1 cellular context compared by ENCODE assay signal in genomic region chr3:127587876-127588275, GRCh38.
TF ChIP-seq lines count a peak whose summit lies in the region.

No MANE protein-coding gene starts in this region.

TF ChIP-seq in GM12878, 131 proteins besides CTCF, POLR2A, EP300 and RAD21:
- TF ChIP-seq TCF12 (IDR thresholded peaks at IDR 0.05; ENCODE audit: low read depth, low read length): no peak
- no peak for TF ChIP-seq MYB (IDR thresholded peaks at IDR 0.05; ENCODE audit: borderline replicate concordance, low read depth, low read length)
- TF ChIP-seq MYC (IDR thresholded peaks at IDR 0.05; ENCODE audit: insufficient read depth, insufficient read length, insufficient replicate concordance, low read length, severe bottlenecking): no peak
- TF ChIP-seq SUZ12 (IDR thresholded peaks at IDR 0.05; ENCODE audit: unreplicated experiment): no peak
- no peak for TF ChIP-seq ZNF207 (IDR thresholded peaks at IDR 0.05; ENCODE audit: borderline replicate concordance)
- TF ChIP-seq ATF3 (IDR thresholded peaks at IDR 0.05; ENCODE audit: borderline replicate concordance, extremely low read depth, low read depth, low read length): no peak
- TF ChIP-seq FOXK2 (IDR thresholded peaks at IDR 0.05): no peak
- TF ChIP-seq IRF3 (IDR thresholded peaks at IDR 0.05): no peak
- no peak for TF ChIP-seq WRNIP1 (IDR thresholded peaks at IDR 0.05; ENCODE audit: borderline replicate concordance, low read depth, low read length)
- TF ChIP-seq ZNF687 (IDR thresholded peaks at IDR 0.05): no peak
- no peak for TF ChIP-seq GABPA (IDR thresholded peaks at IDR 0.05; ENCODE audit: low read depth)
- TF ChIP-seq BCL3 (IDR thresholded peaks at IDR 0.05; ENCODE audit: borderline replicate concordance, insufficient read depth, low read depth, low read length, poor library complexity, severe bottlenecking): no peak
- TF ChIP-seq POLR2AphosphoS5 (IDR thresholded peaks at IDR 0.05; ENCODE audit: low read length): no peak
- no peak for TF ChIP-seq KLF5 (IDR thresholded peaks at IDR 0.05; ENCODE audit: partially characterized antibody)
- no peak for TF ChIP-seq MAX (IDR thresholded peaks at IDR 0.05; ENCODE audit: low read depth, low read length)
- TF ChIP-seq IRF4 (IDR thresholded peaks at IDR 0.05; ENCODE audit: low read depth, low read length): no peak
- no peak for TF ChIP-seq ASH2L (IDR thresholded peaks at IDR 0.05; ENCODE audit: borderline replicate concordance, low read depth)
- no peak for TF ChIP-seq CEBPZ (IDR thresholded peaks at IDR 0.05; ENCODE audit: low read depth, low read length)
- TF ChIP-seq POU2F2 (IDR thresholded peaks at IDR 0.05; ENCODE audit: borderline replicate concordance, low read depth, low read length): no peak
- no peak for TF ChIP-seq CBX3 (IDR thresholded peaks at IDR 0.05; ENCODE audit: borderline replicate concordance, low read depth)
